Comparison of ENCODE assay signal across 17 cellular contexts in genomic region chr6:14089224-14089623, GRCh38. TPM values are rescaled to one million over a fixed set of nuclear protein-coding genes. Genes with fewer than 3 reads are reported as not detected.
DNase-seq lines count a peak whose midpoint lies in the region; ATAC-seq, FAIRE-seq and TF ChIP-seq lines count a peak whose summit lies in the region.
"Had no signal": no experiment of that assay in that cellular context is flagged by ENCODE, and none has a peak within 500 bp of the region (broad histone marks: within the 10 kb centered on the region; RNA-seq: fewer than 3 reads in every experiment).

No MANE protein-coding gene starts in this region.

- TF ChIP-seq CTCF in coronary artery (IDR thresholded peaks at IDR 0.05): no peak

- ATAC-seq in GM19351 (IDR thresholded peaks at IDR 0.05; ENCODE audit: unreplicated experiment) (peak; percentile 40), HG02763 (IDR thresholded peaks at IDR 0.05; ENCODE audit: unreplicated experiment) (peak; percentile 32), HG03571 (IDR thresholded peaks at IDR 0.05; ENCODE audit: unreplicated experiment) (peak; percentile 49), right cardiac atrium (no peak)
- ATAC-seq: heart right ventricle had no signal

- H3K27ac ChIP-seq in coronary artery (no peak overlapping the region), right cardiac atrium (ENCODE audit: low read length) (no peak overlapping the region)
- H3K27ac ChIP-seq: brain microvascular endothelial cell, heart right ventricle had no signal

- DNase-seq in GM12892 (ENCODE audit: insufficient read length): peak; percentile 27
- no peak for DNase-seq in coronary artery (ENCODE audit: low spot score)
- no peak for DNase-seq in activated naive CD4-positive, alpha-beta T cell treated with Interleukin-2 at 50 U/mL for 16 hours
- DNase-seq in HAP-1 (ENCODE audit: low spot score in 2 of 2): no peak
- DNase-seq in right cardiac atrium: no peak
- DNase-seq: brain microvascular endothelial cell, DND-41, endodermal cell, heart right ventricle, HFFc6, NCI-H1417 treated with DMSO at 0.1 percent for 48 hours, NCI-H526 treated with DMSO at 0.1 percent for 48 hours, SHP77 treated with DMSO at 0.1 percent for 48 hours had no signal

- peak; percentile 66 for FAIRE-seq in GM12892 (lab: Jason Lieb, UNC)

- WGBS in right cardiac atrium: 92% methylated on average over 7 of the region's 7 CpGs

- H3K9me3 ChIP-seq in HAP-1 (no peaks in the 10 kb centered on the region), right cardiac atrium (ENCODE audit: control insufficient read depth, low read length) (no peaks in the 10 kb centered on the region)

- no peak for TF ChIP-seq POLR2A in GM12892 (IDR thresholded peaks at IDR 0.05; ENCODE audit: low read depth, low read length)

- H3K36me3 ChIP-seq in HAP-1 (replicated peaks): no peaks in the 10 kb centered on the region
- H3K36me3 ChIP-seq: brain microvascular endothelial cell, heart right ventricle had no signal

- H3K4me3 ChIP-seq in coronary artery (no peak overlapping the region), HAP-1 (no peak overlapping the region), right cardiac atrium (ENCODE audit: low read length) (no peak overlapping the region)
- H3K4me3 ChIP-seq: heart right ventricle, lung had no signal

- intact Hi-C loops in right cardiac atrium (cut with DNase I): no loop called here

- in situ Hi-C loops in HAP-1 (cut with MboI; ENCODE audit: low sequenced_read_pairs): no loop called here

- no peaks in the 10 kb centered on the region for H3K4me1 ChIP-seq in HAP-1
- H3K4me1 ChIP-seq in right cardiac atrium (ENCODE audit: control insufficient read depth, insufficient read depth, low read length): no peaks in the 10 kb centered on the region
- H3K4me1 ChIP-seq: heart right ventricle had no signal

- H3K27me3 ChIP-seq in HAP-1 (ENCODE audit: low read depth): peaks cover 3% of the 10 kb centered on the region
- H3K27me3 ChIP-seq in right cardiac atrium (ENCODE audit: control insufficient read depth, insufficient read depth): no peaks in the 10 kb centered on the region
- H3K27me3 ChIP-seq: brain microvascular endothelial cell had no signal

RNA-seq across cellular contexts. Expression of gene CD83, which starts 28.3 kb away (rescaled TPM):
- polyA plus RNA-seq in GM12892 (2012; ENCODE audit: missing spikeins): 54.7 TPM
- total RNA-seq in right cardiac atrium: 1 to 10 TPM; 1.7 to 2.6 (median 2.2) TPM
- 1.8 TPM for polyA plus RNA-seq in right cardiac atrium

Comparison
In these comparisons a context has a peak if more than half of its experiments do, and no peak if none do; other contexts are left out.
1. ATAC-seq: peak in GM19351 (single experiment), HG02763 (single experiment) and HG03571 (single experiment); none in right cardiac atrium (0 of 2).